Comparison of ENCODE assay signal across 16 cellular contexts in the genomic region with DNA sequence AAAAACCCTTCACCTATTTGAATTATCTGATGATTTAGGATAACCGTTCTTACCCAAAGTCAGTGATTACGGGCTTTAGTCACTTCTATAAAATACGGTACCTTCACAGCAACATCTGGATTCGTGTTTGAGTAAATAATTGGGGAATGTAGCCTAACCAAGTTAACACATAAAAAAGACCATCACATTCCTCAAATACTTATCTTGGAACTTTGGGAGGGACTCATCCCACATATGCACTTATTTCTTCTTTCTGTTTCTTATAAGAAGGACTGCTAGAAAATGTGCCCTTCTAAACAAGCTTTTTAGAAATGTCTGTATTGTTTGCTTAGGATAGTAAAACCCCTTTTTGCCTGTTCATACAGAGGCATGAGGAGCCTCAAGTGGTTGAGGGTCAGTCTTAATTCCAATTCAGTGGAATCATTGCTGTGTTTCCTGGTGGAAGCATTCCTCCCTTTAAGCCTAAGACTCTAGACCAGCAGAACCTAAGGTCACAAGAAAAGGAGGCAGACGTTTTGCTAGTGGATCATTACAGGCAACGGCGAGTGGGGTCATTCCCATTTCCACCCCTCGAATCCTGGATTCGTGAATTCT.
DNase-seq lines count a peak whose midpoint lies in the region; ATAC-seq and TF ChIP-seq lines count a peak whose summit lies in the region.
"Had no signal": no experiment of that assay in that cellular context is flagged by ENCODE, and none has a peak within 500 bp of the region (broad histone marks: within the 10 kb centered on the region; RNA-seq: fewer than 3 reads in every experiment).

No MANE protein-coding gene starts in this region.

- H3K79me2 ChIP-seq in smooth muscle cell (ENCODE audit: low read depth), result no peaks in the 10 kb centered on the region

- H3K36me3 ChIP-seq in smooth muscle cell (ENCODE audit: low read depth), result no peaks in the 10 kb centered on the region
- H3K36me3 ChIP-seq: colonic mucosa had no signal

- no peaks in the 10 kb centered on the region for H4K20me1 ChIP-seq in smooth muscle cell (ENCODE audit: low read depth)

- no peaks in the 10 kb centered on the region for H3K9me3 ChIP-seq in smooth muscle cell (replicated peaks; ENCODE audit: low read depth)
- H3K9me3 ChIP-seq: colonic mucosa had no signal

- H3K27me3 ChIP-seq in smooth muscle cell (ENCODE audit: low read depth), result no peaks in the 10 kb centered on the region
- H3K27me3 ChIP-seq: colonic mucosa had no signal

- DNase-seq in GM04504 (ENCODE audit: low read depth), result peak; percentile 70
- peak; percentile 58 for DNase-seq in amniotic epithelial cell (ENCODE audit: low read depth)
- DNase-seq in fibroblast of villous mesenchyme (ENCODE audit: low read depth), result peak; percentile 90
- no peak for DNase-seq in smooth muscle cell (lab: John Stamatoyannopoulos, UW; ENCODE audit: unreplicated experiment)
- DNase-seq in activated CD4-positive, alpha-beta T cell treated with anti-CD3 and anti-CD28 coated beads, Interleukin-2, amount 50 U/mL, for 4 hours, result no peak
- no peak for DNase-seq in NCI-H2227 treated with DMSO at 0.1 percent for 48 hours (lab: John Stamatoyannopoulos, UW)
- DNase-seq: activated CD4-positive, alpha-beta T cell treated with anti-CD3 and anti-CD28 coated beads for 1 hour; activated effector memory CD4-positive, alpha-beta T cell treated with anti-CD3 and anti-CD28 coated beads, Interleukin-2, amount 50 U/mL, for 16 hours; anterior cingulate cortex; CD4-positive, CD25-positive, alpha-beta regulatory T cell; colonic mucosa; head of caudate nucleus; NCI-H187 treated with DMSO at 0.1 percent for 48 hours; NCI-H510A treated with DMSO at 0.1 percent for 48 hours had no signal

- H3F3A ChIP-seq in smooth muscle cell (ENCODE audit: low read depth), result no peaks in the 10 kb centered on the region

- H3K4me3 ChIP-seq in fibroblast of villous mesenchyme (ENCODE audit: low read depth, low read length) (no peak overlapping the region), smooth muscle cell (no peak overlapping the region)
- H3K4me3 ChIP-seq: colonic mucosa had no signal

- ATAC-seq in HG03457 (IDR thresholded peaks at IDR 0.05; ENCODE audit: unreplicated experiment), result no peak
- ATAC-seq: HepG2 had no signal

- H2AFZ ChIP-seq in smooth muscle cell (ENCODE audit: low read depth), result no peak overlapping the region

- 45% methylated on average over 9 of the region's 9 CpGs for WGBS in smooth muscle cell (ENCODE audit: low lambda C conversion rate)

- H3K9ac ChIP-seq in smooth muscle cell (ENCODE audit: low read depth), result peak overlapping the region; percentile 21

- no peaks in the 10 kb centered on the region for H3K4me1 ChIP-seq in smooth muscle cell (ENCODE audit: low read depth)
- H3K4me1 ChIP-seq: colonic mucosa had no signal

- peak overlapping the region; percentile 58 for H3K4me2 ChIP-seq in smooth muscle cell

- H3K27ac ChIP-seq in smooth muscle cell (ENCODE audit: low read depth), result peak overlapping the region; percentile 72
- H3K27ac ChIP-seq: colonic mucosa had no signal

- TF ChIP-seq CTCF in fibroblast of villous mesenchyme (IDR thresholded peaks at IDR 0.05; ENCODE audit: insufficient read depth, low read depth, low read length), result no peak
- no peak for TF ChIP-seq CTCF in smooth muscle cell (IDR thresholded peaks at IDR 0.05; ENCODE audit: borderline replicate concordance, insufficient read depth, poor library complexity, severe bottlenecking)

Comparison
In these comparisons a context has a peak if more than half of its experiments do, and no peak if none do; other contexts are left out.
1. DNase-seq: peak in GM04504 (single experiment), amniotic epithelial cell (single experiment) and fibroblast of villous mesenchyme (single experiment); none in smooth muscle cell (single experiment), activated CD4-positive, alpha-beta T cell treated with anti-CD3 and anti-CD28 coated beads, Interleukin-2, amount 50 U/mL, for 4 hours (0 of 2) and NCI-H2227 treated with DMSO at 0.1 percent for 48 hours (single experiment).